14 cellular contexts compared by ENCODE assay signal in genomic region chr11:79200398-79201070, GRCh38.
DNase-seq lines count a peak whose midpoint lies in the region; ATAC-seq lines count a peak whose summit lies in the region.
"Had no signal": no experiment of that assay in that cellular context is flagged by ENCODE, and none has a peak within 500 bp of the region (broad histone marks: within the 10 kb centered on the region; RNA-seq: fewer than 3 reads in every experiment).

No MANE protein-coding gene starts in this region.

- peak overlapping the region; percentile 32 for H3K27ac ChIP-seq in angular gyrus (ENCODE audit: low read depth, low read length)
- peak overlapping the region; percentile 39 for H3K27ac ChIP-seq in temporal lobe (ENCODE audit: low read depth, low read length)

- intact Hi-C loops in left ventricle myocardium superior (cut with micrococcal nuclease): no loop called here

- ATAC-seq in left ventricle myocardium superior (peak; percentile 51), GM19452 (IDR thresholded peaks at IDR 0.05; ENCODE audit: unreplicated experiment) (no peak), HG03045 (IDR thresholded peaks at IDR 0.05; ENCODE audit: unreplicated experiment) (no peak)

- DNase-seq in M059J (ENCODE audit: low read depth): peak; percentile 32
- no peak for DNase-seq in left ventricle myocardium superior
- no peak for DNase-seq in SKM-1 treated with dmso at 0.1 percent for 144 hours (lab: John Stamatoyannopoulos, UW; ENCODE audit: unreplicated experiment)
- DNase-seq: CD4-positive, alpha-beta T cell; EL; GOT3; MG63; NCI-H1092; NCI-H1694; NCI-H524 had no signal
